Comparison of ENCODE assay signal across 7 cellular contexts in the genomic region with DNA sequence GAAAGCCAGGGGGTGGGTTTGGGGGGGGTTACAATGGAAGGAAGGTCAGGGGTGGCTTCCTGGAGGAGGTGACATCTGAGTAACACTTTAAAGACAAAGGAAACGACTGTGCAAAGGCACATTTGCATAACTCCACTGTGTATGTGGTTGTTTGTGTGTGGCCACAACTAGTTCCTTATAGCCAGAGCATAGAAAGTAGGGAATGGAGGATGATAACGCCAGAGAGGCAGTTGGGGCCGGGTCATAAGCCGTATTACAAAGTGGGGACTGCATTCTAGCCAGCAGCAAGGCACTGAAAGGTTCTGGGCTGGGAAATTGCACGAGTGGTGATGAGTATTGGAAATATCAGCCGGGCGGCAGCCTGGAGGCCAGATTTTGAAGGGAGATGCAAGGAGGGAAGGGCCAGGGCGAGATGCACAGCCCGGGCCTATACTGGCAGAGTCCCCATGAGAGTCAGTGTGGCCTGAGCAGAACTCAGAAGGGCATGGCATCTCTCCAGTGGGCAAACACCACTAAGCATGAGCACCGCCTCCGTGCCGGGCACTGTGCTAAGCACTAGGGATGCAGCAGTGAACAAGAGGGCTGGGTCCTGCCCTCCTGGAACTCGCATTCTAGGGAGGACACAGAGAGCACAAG. TPM values are rescaled to one million over a fixed set of nuclear protein-coding genes. Genes with fewer than 3 reads are reported as not detected.
A peak's percentile ranks its signal among the peaks of the same experiment; 100 is the strongest.
DNase-seq lines count a peak whose midpoint lies in the region; ATAC-seq and TF ChIP-seq lines count a peak whose summit lies in the region.

No MANE protein-coding gene starts in this region.

- H3K9me2 ChIP-seq in MM.1S (replicated peaks; ENCODE audit: insufficient read depth, low read length) = no peaks in the 10 kb centered on the region

- H3K4me1 ChIP-seq in MM.1S (ENCODE audit: low read length) (peaks cover 51% of the 10 kb centered on the region), skeletal muscle tissue (ENCODE audit: control insufficient read depth in 3 of 3, insufficient read depth in 3 of 3, low read length in 3 of 3) (peaks cover 54 to 68% (median 68%) of the 10 kb centered on the region in 3 donors)

- H3K4me3 ChIP-seq in MM.1S (ENCODE audit: low read length) (peak overlapping the region; percentile 10; the same call in 1 of the 2 replicates), dorsolateral prefrontal cortex (peak overlapping the region in 21 of 59 donors; percentile 12 to 58 (median 35)), skeletal muscle tissue (ENCODE audit: low read length in 3 of 3) (peak overlapping the region; percentile 32 to 68 (median 39))

- DNase-seq in MM.1S (peak; percentile 63), dorsolateral prefrontal cortex (no peak), NCI-H1436 (lab: John Stamatoyannopoulos, UW) (no peak), OCI-M1 (lab: John Stamatoyannopoulos, UW) (no peak)

- H3K27ac ChIP-seq in MM.1S (ENCODE audit: low read length) (peak overlapping the region; percentile 96), dorsolateral prefrontal cortex (peak overlapping the region; percentile 83 to 100 (median 98)), skeletal muscle tissue (ENCODE audit: low read depth, low read length) (peak overlapping the region; percentile 99)

- H3K27me3 ChIP-seq in MM.1S (replicated peaks; ENCODE audit: insufficient read depth, low read length) (no peaks in the 10 kb centered on the region), dorsolateral prefrontal cortex (no peaks in the 10 kb centered on the region), skeletal muscle tissue (ENCODE audit: control insufficient read depth in 3 of 3, insufficient read depth in 3 of 3, low read length in 3 of 3) (no peaks in the 10 kb centered on the region)

- H4K20me1 ChIP-seq in MM.1S (ENCODE audit: insufficient read depth, low read length) = no peaks in the 10 kb centered on the region

- TF ChIP-seq CTCF in MM.1S (IDR thresholded peaks at IDR 0.05; ENCODE audit: low read length) = no peak
- no peak for TF ChIP-seq CTCF in dorsolateral prefrontal cortex (IDR thresholded peaks at IDR 0.05 in 54 of 56, conservative IDR thresholded peaks at IDR 0.05 in 2 of 56; ENCODE audit: low read depth in 1 of 56, partially characterized antibody in 56 of 56)

- H3K9ac ChIP-seq in MM.1S (ENCODE audit: low read length) (peak overlapping the region; percentile 69), skeletal muscle tissue (ENCODE audit: low read depth in 1 of 3, low read length in 3 of 3) (peak overlapping the region; percentile 5 to 77 (median 34))

- intact Hi-C loops in dorsolateral prefrontal cortex (cut with DNase I) = loop anchor here (2.0 to 10.0 kb wide), 4 partner anchors 33 to 89 kb away; a partner anchor contains a TSS

- H3K79me2 ChIP-seq in MM.1S (ENCODE audit: low read length) = peaks cover 30% of the 10 kb centered on the region

- no peak overlapping the region for H2AFZ ChIP-seq in MM.1S (ENCODE audit: low read length)

- peak overlapping the region; percentile 52; the same call in 1 of the 2 replicates for H3K4me2 ChIP-seq in MM.1S (ENCODE audit: low read depth, low read length)

- ATAC-seq in GM21528 (IDR thresholded peaks at IDR 0.05; ENCODE audit: low FRiP score, unreplicated experiment) (peak; percentile 25), HG03469 (IDR thresholded peaks at IDR 0.05; ENCODE audit: unreplicated experiment) (no peak)

- H3F3A ChIP-seq in MM.1S (ENCODE audit: insufficient read depth, low read length) = peaks cover 33% of the 10 kb centered on the region

- H3K9me3 ChIP-seq in MM.1S (replicated peaks; ENCODE audit: insufficient read depth, low read length) = no peaks in the 10 kb centered on the region
- H3K9me3 ChIP-seq in skeletal muscle tissue (ENCODE audit: control insufficient read depth in 3 of 3, low read length in 3 of 3) = no peaks in the 10 kb centered on the region

- H3K36me3 ChIP-seq in MM.1S (replicated peaks; ENCODE audit: insufficient read depth, low read length) = no peaks in the 10 kb centered on the region
- peaks cover 10 to 27% (median 20%) of the 10 kb centered on the region in 3 donors for H3K36me3 ChIP-seq in skeletal muscle tissue (ENCODE audit: control insufficient read depth in 3 of 3, insufficient read depth in 3 of 3, low read length in 3 of 3)

RNA-seq across cellular contexts. Expression of a gene that starts 33.6 kb away (rescaled TPM):
- 10 to 100 TPM; 39.7 to 71.2 (median 51.5) TPM for total RNA-seq in dorsolateral prefrontal cortex
- total RNA-seq in skeletal muscle tissue = 11.5 TPM

RNA-seq across cellular contexts. Expression of a gene that starts 36.1 kb away (rescaled TPM):
- 10 to 100 TPM in 119 of 120 experiments, 1 to 10 TPM in 1; 9.9 to 33.4 (median 19.9) TPM for total RNA-seq in dorsolateral prefrontal cortex
- total RNA-seq in skeletal muscle tissue = 34.4 TPM

RNA-seq across cellular contexts. Expression of a gene that starts 49.9 kb away (rescaled TPM):
- total RNA-seq in dorsolateral prefrontal cortex (10 to 100 TPM in 61 of 120 experiments, 1 to 10 TPM in 59; 5.4 to 19.5 (median 10.1) TPM), skeletal muscle tissue (not detected)
